8 cellular contexts compared by ENCODE assay signal in the genomic region with DNA sequence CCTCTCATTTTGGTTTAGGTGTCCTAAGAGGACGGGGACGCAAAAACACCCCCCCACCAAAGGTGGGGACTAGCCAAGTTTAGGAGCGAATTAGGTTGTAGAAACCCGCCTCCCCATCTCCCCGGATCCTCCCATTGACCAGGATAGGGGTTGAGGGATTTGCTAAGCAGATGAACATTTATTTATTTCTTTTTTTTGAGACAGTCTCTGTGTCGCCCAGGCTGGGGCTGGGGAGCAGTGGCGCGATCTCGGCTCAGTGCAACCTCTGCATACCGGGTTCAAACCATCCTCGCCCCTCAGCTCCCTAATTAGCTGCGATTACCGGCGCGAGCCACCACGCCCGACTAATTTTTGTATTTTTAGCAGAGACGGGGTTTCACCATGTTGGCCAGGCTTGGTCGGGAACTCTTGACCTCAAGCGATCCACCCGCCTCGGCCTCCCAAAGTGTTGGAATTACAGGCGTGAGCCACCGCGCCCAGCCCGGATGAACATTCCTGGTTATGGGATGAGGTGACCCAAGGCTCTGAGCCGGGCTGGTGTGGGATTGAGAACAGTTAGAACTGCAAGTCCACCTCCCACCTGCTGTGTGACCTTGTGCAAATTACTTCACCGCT. TPM values are rescaled to one million over a fixed set of nuclear protein-coding genes. Genes with fewer than 3 reads are reported as not detected.
DNase-seq lines count a peak whose midpoint lies in the region; ATAC-seq and TF ChIP-seq lines count a peak whose summit lies in the region.

No MANE protein-coding gene starts in this region.

- TF ChIP-seq RAD21 in SK-N-SH (IDR thresholded peaks at IDR 0.05; ENCODE audit: low read length): no peak

- peak overlapping the region; percentile 91 to 94 for H3K27ac ChIP-seq in SK-N-SH (ENCODE audit: low read depth in 2 of 2, low read length in 1 of 2)

- peaks cover 4% of the 10 kb centered on the region for H3F3A ChIP-seq in SK-N-SH (replicated peaks; ENCODE audit: insufficient read depth)

- CTCF ChIA-PET in SK-N-SH (lab: Yijun Ruan, JAX): no interaction called here

- H3K4me3 ChIP-seq in SK-N-SH (ENCODE audit: low read depth in 2 of 2, low read length in 1 of 2) (peak overlapping the region; percentile 68 to 81), epithelial cell of proximal tubule (ENCODE audit: low read depth, low read length) (peak overlapping the region; percentile 97)

- 8% methylated on average over 25 of the region's 28 CpGs for WGBS in SK-N-SH (ENCODE audit: low lambda C conversion rate)

- peaks cover 58% of the 10 kb centered on the region for H3K79me2 ChIP-seq in SK-N-SH (ENCODE audit: insufficient read depth)

- DNase-seq in Right ventricle myocardium superior (peak; percentile 55), cardiac septum (ENCODE audit: low spot score) (no peak), SK-N-SH (peak; percentile 56), epithelial cell of proximal tubule (ENCODE audit: low read depth) (no peak), LoVo (ENCODE audit: low spot score) (no peak)
- DNase-seq in naive thymus-derived CD8-positive, alpha-beta T cell: no peak

- H3K4me2 ChIP-seq in SK-N-SH: peak overlapping the region; percentile 92

- peaks cover 12 to 17% of the 10 kb centered on the region in 2 experiments; a peak in 3 of 4 replicates for H3K4me1 ChIP-seq in SK-N-SH (ENCODE audit: control insufficient read depth in 1 of 2, insufficient read depth in 2 of 2, low read depth in 1 of 2, low read length in 1 of 2)

- no peaks in the 10 kb centered on the region for H3K27me3 ChIP-seq in SK-N-SH (ENCODE audit: insufficient read depth)

- intact Hi-C loops in Right ventricle myocardium superior (cut with DNase I): no loop called here
- intact Hi-C loops in cardiac septum (cut with DNase I): no loop called here

- no peak for TF ChIP-seq EP300 in SK-N-SH (IDR thresholded peaks at IDR 0.05; ENCODE audit: borderline replicate concordance in 1 of 2, low read depth in 1 of 2, low read length in 1 of 2)

- H3K9me2 ChIP-seq in SK-N-SH: no peaks in the 10 kb centered on the region

- peaks cover 30 to 62% (median 58%) of the 10 kb centered on the region in 4 donors for H3K4me1 Mint-ChIP-seq in naive thymus-derived CD8-positive, alpha-beta T cell

- H2AFZ ChIP-seq in SK-N-SH (ENCODE audit: low read depth): 0 out of 2 replicates have a peak overlapping the region, but pooled peaks have one; percentile 58

- peaks cover 11 to 14% of the 10 kb centered on the region in 2 experiments for H3K36me3 ChIP-seq in SK-N-SH (replicated peaks in 1 of 2; ENCODE audit: control insufficient read depth in 1 of 2, insufficient read depth in 2 of 2, low read length in 1 of 2)

- peak overlapping the region; percentile 99 to 100 (median 99) for H3K27ac Mint-ChIP-seq in naive thymus-derived CD8-positive, alpha-beta T cell

- H3K9me3 Mint-ChIP-seq in naive thymus-derived CD8-positive, alpha-beta T cell: peaks cover 0 to 2% (median 0%) of the 10 kb centered on the region in 9 donors

- no peaks in the 10 kb centered on the region for H3K9me3 ChIP-seq in SK-N-SH

- peaks cover 0 to 34% (median 1%) of the 10 kb centered on the region in 3 donors for H3K36me3 Mint-ChIP-seq in naive thymus-derived CD8-positive, alpha-beta T cell

- POLR2A ChIA-PET in SK-N-SH (lab: Yijun Ruan, JAX): no interaction called here
- POLR2A ChIA-PET in naive thymus-derived CD8-positive, alpha-beta T cell (lab: Charles Lee): interaction anchor here (0.7 kb wide), 1 partner anchor 11 kb away, joined by 4 read pairs; no protein-coding TSS in a partner anchor

- H3K27me3 Mint-ChIP-seq in naive thymus-derived CD8-positive, alpha-beta T cell: no peaks in the 10 kb centered on the region

- ATAC-seq in Right ventricle myocardium superior (ENCODE audit: poor library complexity) (peak; percentile 0), HG03442 (IDR thresholded peaks at IDR 0.05; ENCODE audit: unreplicated experiment) (no peak), HG03342 (IDR thresholded peaks at IDR 0.05; ENCODE audit: unreplicated experiment) (no peak)
- no peak for ATAC-seq in naive thymus-derived CD8-positive, alpha-beta T cell

- H3K9ac ChIP-seq in SK-N-SH: peak overlapping the region; percentile 93

- peak overlapping the region; percentile 95 to 99 (median 98) for H3K4me3 Mint-ChIP-seq in naive thymus-derived CD8-positive, alpha-beta T cell

- peaks cover 28% of the 10 kb centered on the region for H4K20me1 ChIP-seq in SK-N-SH (ENCODE audit: insufficient read depth)

- TF ChIP-seq CTCF in SK-N-SH (IDR thresholded peaks at IDR 0.05) (no peak), epithelial cell of proximal tubule (conservative IDR thresholded peaks at IDR 0.05; ENCODE audit: low read depth, low read length) (no peak)

TF ChIP-seq in SK-N-SH, 30 proteins besides CTCF, POLR2A, EP300 and RAD21:
- TF ChIP-seq FOSL2 (IDR thresholded peaks at IDR 0.05; ENCODE audit: borderline replicate concordance, low read depth): no peak
- TF ChIP-seq SMC3 (IDR thresholded peaks at IDR 0.05; ENCODE audit: low read depth, low read length): no peak
- TF ChIP-seq ELF1 (IDR thresholded peaks at IDR 0.05): no peak
- no peak for TF ChIP-seq POLR2AphosphoS5 (IDR thresholded peaks at IDR 0.05; ENCODE audit: low read depth, low read length)

RNA-seq across cellular contexts. Expression of gene PPP2R1A, which starts 0.9 kb away (rescaled TPM):
- total RNA-seq in Right ventricle myocardium superior: 339 TPM
- total RNA-seq in cardiac septum: 466 TPM
- 162 and 163 TPM in 2 replicates for polyA plus RNA-seq in SK-N-SH (2012; rRNA removed)
- 80.3 and 120 TPM in 2 replicates for polyA plus RNA-seq in SK-N-SH (2012; cell fraction: cytosol; rRNA removed)
- 159 and 228 TPM in 2 replicates for polyA plus RNA-seq in SK-N-SH (2012; cell fraction: nucleus; rRNA removed)
- 329 and 367 TPM in 2 replicates for total RNA-seq in epithelial cell of proximal tubule
- total RNA-seq in naive thymus-derived CD8-positive, alpha-beta T cell: 100 to 1,000 TPM; 184 TPM
- polyA plus RNA-seq in naive thymus-derived CD8-positive, alpha-beta T cell: 100 to 1,000 TPM; 148 to 174 (median 170) TPM

RNA-seq across cellular contexts. Expression of gene ZNF836, which starts 19.4 kb away (rescaled TPM):
- total RNA-seq in Right ventricle myocardium superior (7.0 TPM), cardiac septum (5.9 TPM), epithelial cell of proximal tubule (3.0 and 6.8 TPM in 2 replicates)
- 1.6 and 2.3 TPM in 2 replicates for polyA plus RNA-seq in SK-N-SH (2012; rRNA removed)
- 1.3 and 1.9 TPM in 2 replicates for polyA plus RNA-seq in SK-N-SH (2012; cell fraction: cytosol; rRNA removed)
- polyA plus RNA-seq in SK-N-SH (2012; cell fraction: nucleus; rRNA removed): 7.0 TPM in 2 replicates
- total RNA-seq in naive thymus-derived CD8-positive, alpha-beta T cell: 10 to 100 TPM; 45.7 to 46.6 TPM
- 10 to 100 TPM; 10.2 to 19.8 (median 12.8) TPM for polyA plus RNA-seq in naive thymus-derived CD8-positive, alpha-beta T cell

RNA-seq across cellular contexts. Expression of gene ZNF616, which starts 51.0 kb away (rescaled TPM):
- 4.8 TPM for total RNA-seq in Right ventricle myocardium superior
- total RNA-seq in cardiac septum: 4.3 TPM
- 1.5 and 2.0 TPM in 2 replicates for polyA plus RNA-seq in SK-N-SH (2012; rRNA removed)
- 2.0 and 2.1 TPM in 2 replicates for polyA plus RNA-seq in SK-N-SH (2012; cell fraction: cytosol; rRNA removed)
- 1.3 and 2.0 TPM in 2 replicates for polyA plus RNA-seq in SK-N-SH (2012; cell fraction: nucleus; rRNA removed)
- total RNA-seq in epithelial cell of proximal tubule: 3.5 and 3.6 TPM in 2 replicates
- total RNA-seq in naive thymus-derived CD8-positive, alpha-beta T cell: 10 to 100 TPM; 15.5 to 16.7 TPM
- 1 to 10 TPM; 2.3 to 6.7 (median 4.9) TPM for polyA plus RNA-seq in naive thymus-derived CD8-positive, alpha-beta T cell

Comparison
In these comparisons a context has a peak if more than half of its experiments do, and no peak if none do; other contexts are left out.
1. DNase-seq: peak in Right ventricle myocardium superior (single experiment) and SK-N-SH (single experiment); none in cardiac septum (single experiment), epithelial cell of proximal tubule (single experiment), naive thymus-derived CD8-positive, alpha-beta T cell (0 of 10) and LoVo (single experiment).